In the genomic region with DNA sequence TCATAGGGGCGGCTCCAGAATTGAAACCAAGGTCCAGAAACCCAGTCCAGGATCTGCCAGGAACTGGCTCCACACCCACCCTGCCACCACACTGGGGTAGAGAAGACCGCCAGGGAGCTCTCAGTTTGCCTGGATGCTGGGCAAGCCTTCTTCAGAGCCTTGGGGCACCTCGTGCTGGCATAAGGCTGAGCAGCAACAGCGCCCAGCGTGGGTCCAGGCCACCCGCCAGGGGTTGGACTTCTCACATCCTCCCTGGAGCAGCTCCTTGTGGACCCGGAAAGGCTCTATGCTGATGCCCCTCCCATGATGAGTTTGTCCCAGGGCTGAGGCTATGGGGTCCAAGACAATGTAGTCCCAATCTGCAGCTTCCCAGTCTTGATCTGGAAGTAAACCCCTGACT, we compare ENCODE assay signal across 10 cellular contexts. TPM values are rescaled to one million over a fixed set of nuclear protein-coding genes. Genes with fewer than 3 reads are reported as not detected.
"Had no signal": no experiment of that assay in that cellular context is flagged by ENCODE, and none has a peak within 500 bp of the region (broad histone marks: within the 10 kb centered on the region; RNA-seq: fewer than 3 reads in every experiment).

No MANE protein-coding gene starts in this region.

- H3K27ac ChIP-seq: HL-60, KMS-11 had no signal

- H3K4me2 ChIP-seq: KMS-11 had no signal

- H3K9ac ChIP-seq: KMS-11 had no signal

- ATAC-seq: HepG2, K562 had no signal

- DNase-seq: IMR-90, KBM-7, KG1 had no signal

- H3K4me3 ChIP-seq: K562 had no signal

RNA-seq across cellular contexts. Expression of gene ALX4, which starts 29.7 kb away (rescaled TPM):
- total RNA-seq: HepG2, HT-29, HT1080, IMR-90 had no signal
- polyA plus RNA-seq: HepG2, IgD-negative memory B cell, IMR-90 had no signal
